ENCODE assay signal across 17 cellular contexts in genomic region chr1:199515261-199515660, GRCh38.
"Had no signal": no experiment of that assay in that cellular context is flagged by ENCODE, and none has a peak within 500 bp of the region (broad histone marks: within the 10 kb centered on the region; RNA-seq: fewer than 3 reads in every experiment).

No MANE protein-coding gene starts in this region.

- FAIRE-seq: RCC 7860 had no signal

- ATAC-seq: T-cell had no signal

- DNase-seq: KBM-7, MV-4-11, NCI-H1048, NCI-H1105, NCI-H1436, NCI-H187, NCI-H2029, NCI-H2081 treated with DMSO at 0.1 percent for 48 hours, NCI-H2227 treated with DMSO at 0.1 percent for 48 hours, NCI-H526, NCI-H774, RPMI8226, SHP77, SK-N-SH, SW 1271, T-cell had no signal
